Comparison of ENCODE assay signal across 8 cellular contexts in the genomic region with DNA sequence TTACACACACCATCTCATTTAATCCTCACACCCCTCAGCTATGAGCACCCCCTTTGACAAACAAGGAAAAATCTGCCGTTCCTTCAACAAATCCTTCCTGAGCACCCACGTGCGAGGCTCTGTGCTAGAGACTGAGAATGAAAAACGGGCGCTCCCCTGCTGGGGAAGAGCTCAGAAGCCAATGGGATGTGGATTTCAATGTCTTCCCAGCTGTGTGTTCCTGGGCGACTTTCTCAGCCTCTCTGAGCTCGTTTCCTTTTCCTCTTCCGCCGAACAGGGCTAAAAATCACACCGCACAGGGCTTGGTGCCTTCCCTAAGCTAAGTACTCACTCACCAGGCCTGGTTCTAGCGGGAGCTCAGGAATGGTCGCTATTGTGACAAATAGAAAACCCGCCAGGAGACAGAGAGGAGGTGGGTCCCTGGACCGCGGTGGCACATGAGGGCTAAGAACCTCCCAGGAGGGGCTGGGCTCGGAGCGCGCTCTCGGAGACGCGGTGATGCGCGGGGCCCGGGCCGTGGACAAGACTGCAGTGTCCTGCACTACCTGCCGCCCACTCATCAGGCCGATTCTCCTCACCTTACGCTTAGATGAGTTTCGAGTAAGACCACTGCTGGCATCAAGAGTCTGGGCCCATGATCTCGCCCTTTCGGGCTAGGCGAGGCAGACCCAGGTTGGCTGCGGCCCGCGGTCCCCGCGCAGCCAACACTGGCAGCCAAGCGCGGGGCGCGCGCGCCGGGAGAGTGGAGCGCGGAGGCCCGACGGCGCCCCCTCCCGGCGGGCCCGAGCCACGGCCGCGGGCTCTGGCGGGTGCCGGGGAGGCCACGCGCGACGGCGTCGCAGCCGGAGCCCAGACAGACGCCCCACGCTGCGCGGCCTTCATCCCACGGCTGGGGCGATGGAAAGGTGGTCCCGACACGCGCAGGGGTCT. TPM values are rescaled to one million over a fixed set of nuclear protein-coding genes. Genes with fewer than 3 reads are reported as not detected.
DNase-seq lines count a peak whose midpoint lies in the region; ATAC-seq and TF ChIP-seq lines count a peak whose summit lies in the region.

No MANE protein-coding gene starts in this region.

- TF ChIP-seq CTCF in MM.1S (IDR thresholded peaks at IDR 0.05; ENCODE audit: low read length) = peak; percentile 13

- H3K4me3 ChIP-seq in MM.1S (ENCODE audit: low read length) (peak overlapping the region; percentile 52), mesenchymal stem cell (ENCODE audit: insufficient read depth in 1 of 2, low read depth in 1 of 2, low read length in 2 of 2) (peak overlapping the region; percentile 53 to 81)

- H3K36me3 Mint-ChIP-seq in activated CD4-positive, alpha-beta memory T cell treated with anti-CD3 and anti-CD28 coated beads for 36 hours = no peaks in the 10 kb centered on the region

- H3K9ac ChIP-seq in MM.1S (ENCODE audit: low read length) (no peak overlapping the region), mesenchymal stem cell (ENCODE audit: low read length) (peak overlapping the region; percentile 78)

- H3K4ac ChIP-seq in mesenchymal stem cell (ENCODE audit: low read depth in 1 of 2, low read length in 2 of 2) = no peak overlapping the region

- peak overlapping the region in 1 of 2 experiments; percentile 61 for H3K14ac ChIP-seq in mesenchymal stem cell (ENCODE audit: low read length in 2 of 2)

- no peak overlapping the region for H3K27ac ChIP-seq in MM.1S (ENCODE audit: low read length)
- H3K27ac ChIP-seq in mesenchymal stem cell (ENCODE audit: low read length, poor library complexity, severe bottlenecking) = no peak overlapping the region

- H3K23ac ChIP-seq in mesenchymal stem cell (ENCODE audit: low read length in 2 of 2) = peak overlapping the region in 1 of 2 experiments; percentile 24

- H3K79me1 ChIP-seq in mesenchymal stem cell (replicated peaks; ENCODE audit: low read length, poor library complexity, severe bottlenecking) = no peaks in the 10 kb centered on the region

- no peak overlapping the region for H4K91ac ChIP-seq in mesenchymal stem cell (ENCODE audit: low read length)

- peaks cover 11% of the 10 kb centered on the region for H3F3A ChIP-seq in MM.1S (ENCODE audit: insufficient read depth, low read length)

- DNase-seq in ELF-1 (ENCODE audit: low read depth, low spot score) = peak; percentile 53
- no peak for DNase-seq in MM.1S
- DNase-seq in activated CD4-positive, alpha-beta memory T cell treated with anti-CD3 and anti-CD28 coated beads for 36 hours = peak; percentile 77
- peak; percentile 5 for DNase-seq in effector CD8-positive, alpha-beta T cell (lab: John Stamatoyannopoulos, UW)
- DNase-seq in mesenchymal stem cell = peak; percentile 25
- DNase-seq in stimulated activated CD8-positive, alpha-beta memory T cell treated with anti-CD3 and anti-CD28 coated beads, Interleukin-12 subunit alpha, Interleukin-12 subunit beta, amount 100 ng/mL, for 24 hours (ENCODE audit: extremely low read depth) = peak; percentile 14
- DNase-seq in NCI-H2196 (lab: John Stamatoyannopoulos, UW; ENCODE audit: unreplicated experiment) = no peak

- CTCF ChIA-PET in activated CD4-positive, alpha-beta memory T cell treated with anti-CD3 and anti-CD28 coated beads for 36 hours (lab: Charles Lee) = interaction anchor here (0.6 to 5.2 kb wide), 27 partner anchors 8 to 253 kb away, joined by 3 to 34 read pairs (median 5); a partner anchor contains a TSS

- 7% methylated on average over 71 of the region's 73 CpGs for WGBS in mesenchymal stem cell

- H3K27ac Mint-ChIP-seq in activated CD4-positive, alpha-beta memory T cell treated with anti-CD3 and anti-CD28 coated beads for 36 hours = peak overlapping the region; percentile 73

- H2BK12ac ChIP-seq in mesenchymal stem cell (ENCODE audit: low read length in 2 of 2) = no peak overlapping the region

- no peaks in the 10 kb centered on the region for H3K9me2 ChIP-seq in MM.1S (replicated peaks; ENCODE audit: insufficient read depth, low read length)

- no peak overlapping the region for H4K8ac ChIP-seq in mesenchymal stem cell (ENCODE audit: low read length)

- H3K4me1 Mint-ChIP-seq in activated CD4-positive, alpha-beta memory T cell treated with anti-CD3 and anti-CD28 coated beads for 36 hours (ENCODE audit: low read depth) = peaks cover 50% of the 10 kb centered on the region

- no peak overlapping the region for H2AFZ ChIP-seq in MM.1S (ENCODE audit: low read length)
- no peak overlapping the region for H2AFZ ChIP-seq in mesenchymal stem cell (ENCODE audit: low read depth, low read length)

- intact Hi-C loops in activated CD4-positive, alpha-beta memory T cell treated with anti-CD3 and anti-CD28 coated beads for 36 hours (cut with micrococcal nuclease) = loop anchor here (5.0 kb wide), 2 partner anchors 167 to 178 kb away; no protein-coding TSS in a partner anchor

- peak overlapping the region; percentile 82 for H3K4me3 Mint-ChIP-seq in activated CD4-positive, alpha-beta memory T cell treated with anti-CD3 and anti-CD28 coated beads for 36 hours

- H3K36me3 ChIP-seq in MM.1S (replicated peaks; ENCODE audit: insufficient read depth, low read length) = no peaks in the 10 kb centered on the region
- peaks cover 0 to 3% of the 10 kb centered on the region in 2 experiments for H3K36me3 ChIP-seq in mesenchymal stem cell (ENCODE audit: control insufficient read depth in 1 of 2, insufficient read depth in 2 of 2, low read depth in 1 of 2, low read length in 2 of 2)

- no peaks in the 10 kb centered on the region for H3K79me2 ChIP-seq in MM.1S (ENCODE audit: low read length)

- POLR2A ChIA-PET in activated CD4-positive, alpha-beta memory T cell treated with anti-CD3 and anti-CD28 coated beads for 36 hours (lab: Charles Lee) = interaction anchor here (0.6 to 3.0 kb wide), 5 partner anchors 9 to 252 kb away, joined by 3 to 10 read pairs (median 5); a partner anchor contains a TSS

- no peak overlapping the region for H2AK5ac ChIP-seq in mesenchymal stem cell (ENCODE audit: low read length, severe bottlenecking)

- H2BK15ac ChIP-seq in mesenchymal stem cell (ENCODE audit: low read depth, poor library complexity, severe bottlenecking) = no peak overlapping the region

- H3K27me3 ChIP-seq in MM.1S (replicated peaks; ENCODE audit: insufficient read depth, low read length) (peaks cover 10% of the 10 kb centered on the region), mesenchymal stem cell (ENCODE audit: control insufficient read depth in 1 of 2, insufficient read depth in 1 of 2, low read length in 2 of 2) (peaks cover 57 to 66% of the 10 kb centered on the region in 2 experiments)

- H3K9me3 Mint-ChIP-seq in activated CD4-positive, alpha-beta memory T cell treated with anti-CD3 and anti-CD28 coated beads for 36 hours = no peaks in the 10 kb centered on the region

- H3K27me3 Mint-ChIP-seq in activated CD4-positive, alpha-beta memory T cell treated with anti-CD3 and anti-CD28 coated beads for 36 hours = peaks cover 2% of the 10 kb centered on the region

- no peak overlapping the region for H3K18ac ChIP-seq in mesenchymal stem cell (ENCODE audit: low read depth in 1 of 2, low read length in 2 of 2)

- H3K9me3 ChIP-seq in MM.1S (replicated peaks; ENCODE audit: insufficient read depth, low read length) (no peaks in the 10 kb centered on the region), mesenchymal stem cell (ENCODE audit: control insufficient read depth, low read length) (no peaks in the 10 kb centered on the region)

- no peak overlapping the region for H2BK5ac ChIP-seq in mesenchymal stem cell (ENCODE audit: low read depth, low read length, poor library complexity, severe bottlenecking)

- no peak overlapping the region for H2BK120ac ChIP-seq in mesenchymal stem cell (ENCODE audit: low read depth, low read length)

- peak overlapping the region; percentile 79 for H3K4me2 ChIP-seq in MM.1S (ENCODE audit: low read depth, low read length)
- H3K4me2 ChIP-seq in mesenchymal stem cell (ENCODE audit: low read length, poor library complexity, severe bottlenecking) = peak overlapping the region; percentile 80

- ATAC-seq in HG03139 (IDR thresholded peaks at IDR 0.05; ENCODE audit: unreplicated experiment) = no peak

- H3K4me1 ChIP-seq in MM.1S (ENCODE audit: low read length) = peaks cover 19% of the 10 kb centered on the region
- H3K4me1 ChIP-seq in mesenchymal stem cell (ENCODE audit: control insufficient read depth, insufficient read depth, low read depth, low read length) = peaks cover 10% of the 10 kb centered on the region

- H4K20me1 ChIP-seq in MM.1S (ENCODE audit: insufficient read depth, low read length) = no peaks in the 10 kb centered on the region

RNA-seq across cellular contexts. Expression of a gene that starts 17.0 kb away (rescaled TPM):
- total RNA-seq in activated CD4-positive, alpha-beta memory T cell treated with anti-CD3 and anti-CD28 coated beads for 36 hours = not detected
- not detected for polyA plus RNA-seq in mesenchymal stem cell (2013, experiment 1 of 2)
- polyA plus RNA-seq in mesenchymal stem cell (2013, experiment 2 of 2) = not detected

RNA-seq across cellular contexts. Expression of a gene that starts 26.6 kb away (rescaled TPM):
- 1 to 10 TPM; 7.3 to 7.5 TPM for total RNA-seq in activated CD4-positive, alpha-beta memory T cell treated with anti-CD3 and anti-CD28 coated beads for 36 hours
- 8.8 TPM for polyA plus RNA-seq in mesenchymal stem cell (2013, experiment 1 of 2)
- polyA plus RNA-seq in mesenchymal stem cell (2013, experiment 2 of 2) = 8.8 TPM

RNA-seq across cellular contexts. Expression of a gene that starts 57.0 kb away (rescaled TPM):
- total RNA-seq in activated CD4-positive, alpha-beta memory T cell treated with anti-CD3 and anti-CD28 coated beads for 36 hours = 1 to 10 TPM in 1 of 2 experiments, under 1 TPM in 1; 0.80 to 1.7 TPM
- polyA plus RNA-seq in mesenchymal stem cell (2013, experiment 1 of 2) = 0.03 TPM
- polyA plus RNA-seq in mesenchymal stem cell (2013, experiment 2 of 2) = 0.07 TPM

Comparison
In these comparisons a context has a peak if more than half of its experiments do, and no peak if none do; other contexts are left out.
1. DNase-seq: peak in ELF-1 (single experiment), activated CD4-positive, alpha-beta memory T cell treated with anti-CD3 and anti-CD28 coated beads for 36 hours (single experiment), effector CD8-positive, alpha-beta T cell (single experiment), mesenchymal stem cell (single experiment) and stimulated activated CD8-positive, alpha-beta memory T cell treated with anti-CD3 and anti-CD28 coated beads, Interleukin-12 subunit alpha, Interleukin-12 subunit beta, amount 100 ng/mL, for 24 hours (single experiment); none in MM.1S (single experiment) and NCI-H2196 (single experiment).